1 cellular context compared by ENCODE assay signal in the genomic region with DNA sequence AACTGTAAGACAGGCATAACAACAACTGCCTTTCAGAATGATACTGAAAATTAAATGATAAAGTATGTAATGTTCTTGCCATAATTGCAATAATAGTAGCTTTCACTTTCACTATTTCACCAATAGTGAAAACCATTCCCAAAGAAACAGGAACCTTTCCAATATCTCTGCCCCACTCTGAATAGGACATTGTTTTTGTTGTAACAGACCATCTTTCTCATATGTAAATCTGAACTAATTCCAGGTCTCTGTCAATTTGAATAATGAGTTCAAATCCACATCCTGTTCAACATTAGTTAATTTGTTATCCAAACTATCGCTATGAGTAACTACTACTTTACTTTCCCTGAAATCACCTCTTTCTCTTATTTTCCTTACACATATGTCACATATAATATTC.
TF ChIP-seq lines count a peak whose summit lies in the region.

No MANE protein-coding gene starts in this region.

TF ChIP-seq in GM23338, 12 proteins besides CTCF, POLR2A, EP300 and RAD21:
- TF ChIP-seq ZNF462 (CRISPR knock-in tag; IDR thresholded peaks at IDR 0.05) (no peak), EZH2phosphoT487 (IDR thresholded peaks at IDR 0.05; ENCODE audit: unreplicated experiment) (no peak), NANOG (IDR thresholded peaks at IDR 0.05; ENCODE audit: borderline replicate concordance) (no peak), REST (IDR thresholded peaks at IDR 0.05; ENCODE audit: unreplicated experiment) (no peak), EZH2 (IDR thresholded peaks at IDR 0.05; ENCODE audit: low read depth, unreplicated experiment) (no peak), STAT1 (IDR thresholded peaks at IDR 0.05; ENCODE audit: unreplicated experiment) (no peak), ZNF331 (CRISPR knock-in tag; IDR thresholded peaks at IDR 0.05; ENCODE audit: low read depth) (no peak), JUNB (IDR thresholded peaks at IDR 0.05; ENCODE audit: unreplicated experiment) (no peak), ETS1 (IDR thresholded peaks at IDR 0.05) (no peak), POLR2AphosphoS5 (IDR thresholded peaks at IDR 0.05; ENCODE audit: low read depth) (no peak), ZNF114 (CRISPR knock-in tag; IDR thresholded peaks at IDR 0.05) (no peak), CREB1 (CRISPR knock-in tag; IDR thresholded peaks at IDR 0.05; ENCODE audit: low read depth) (no peak)
